ENCODE assay signal across 8 cellular contexts in the genomic region with DNA sequence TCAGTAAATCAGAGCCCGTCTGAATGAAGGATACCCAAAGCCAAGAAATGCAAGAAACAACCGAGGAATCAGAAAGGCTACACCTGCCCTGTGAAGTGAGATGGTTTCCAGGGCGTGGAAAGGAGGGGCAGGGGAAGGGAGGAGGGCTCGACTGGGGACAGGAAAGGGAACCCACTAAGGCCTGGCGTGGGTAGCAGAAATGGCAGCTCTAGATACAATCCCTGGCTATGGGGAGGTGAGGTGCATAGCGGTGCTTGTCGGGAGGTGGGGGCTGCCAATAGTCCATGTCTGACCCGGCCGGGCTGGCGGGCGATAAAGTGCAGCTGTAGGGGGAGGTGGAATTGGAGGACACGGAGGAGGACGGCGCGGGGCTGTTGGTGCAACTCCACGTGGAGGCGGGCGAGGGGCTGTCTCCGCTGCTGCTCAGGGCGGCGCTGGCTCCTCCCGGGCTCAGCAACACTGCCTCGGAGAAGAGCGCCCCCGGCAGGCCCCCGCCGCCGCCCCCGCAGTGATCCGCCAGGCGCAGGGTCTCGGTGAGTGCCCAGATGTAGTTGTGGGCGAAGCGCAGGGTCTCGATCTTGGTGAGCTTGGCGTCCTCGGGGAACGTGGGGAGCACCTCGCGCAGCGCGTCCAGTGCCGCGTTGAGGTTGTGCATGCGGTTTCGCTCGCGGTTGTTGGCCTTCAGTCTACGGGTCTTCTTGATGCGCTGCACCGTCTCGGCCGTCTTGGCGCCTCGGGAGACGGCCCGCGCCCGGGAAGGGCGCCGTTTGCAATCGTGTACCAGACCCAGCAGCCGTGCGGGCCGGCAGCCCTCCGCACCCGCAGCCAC. TPM values are rescaled to one million over a fixed set of nuclear protein-coding genes. Genes with fewer than 3 reads are reported as not detected.
A peak's percentile ranks its signal among the peaks of the same experiment; 100 is the strongest.
DNase-seq lines count a peak whose midpoint lies in the region; ATAC-seq, FAIRE-seq and TF ChIP-seq lines count a peak whose summit lies in the region.

No MANE protein-coding gene starts in this region.

- H3K4me3 ChIP-seq in HepG2 (replicated peaks in 1 of 3; ENCODE audit: insufficient read depth in 1 of 3, low read depth in 2 of 3, low read length in 3 of 3) (peak overlapping the region in 2 of 3 experiments; percentile 49 to 70; a peak in 4 of 6 replicates), upper lobe of right lung (peak overlapping the region; percentile 53)

- no peaks in the 10 kb centered on the region for H4K20me1 ChIP-seq in HepG2 (ENCODE audit: insufficient read depth, low read length)

- H3K4me1 ChIP-seq in HepG2 (ENCODE audit: insufficient read depth, low read length): peaks cover 14% of the 10 kb centered on the region; the same call in 1 of the 2 replicates
- H3K4me1 ChIP-seq in upper lobe of right lung: peaks cover 43% of the 10 kb centered on the region

- H3K27me3 ChIP-seq in HepG2 (ENCODE audit: control insufficient read depth in 1 of 2, insufficient read depth in 2 of 2, low read length in 2 of 2) (peaks cover 6 to 73% of the 10 kb centered on the region in 2 experiments; a peak in 4 of 5 replicates), upper lobe of right lung (peaks cover 98% of the 10 kb centered on the region)

- H3K27ac Mint-ChIP-seq in activated T-helper 2 cell treated with anti-CD3 and anti-CD28 coated beads, Interferon-gamma antibody, Interleukin-2, Interleukin-4, amounts not matched to agents 10 μg/mL and 5 μg/mL and 100 μg/mL, durations not matched to agents 14 hours and 24 hours and 36 hours: no peak overlapping the region

- peak overlapping the region; percentile 90 for H3K4me2 ChIP-seq in HepG2 (ENCODE audit: low read depth, low read length)

- ATAC-seq in HG03354 (IDR thresholded peaks at IDR 0.05; ENCODE audit: poor library complexity, severe bottlenecking, unreplicated experiment): peak; percentile 4
- ATAC-seq in HepG2: peak; percentile 22
- no peak for ATAC-seq in upper lobe of right lung

- in situ Hi-C loops in HepG2 (cut with HindIII; ENCODE audit: extremely low pct_ligation_motif_present, low pct_unique_long_range_greater_than_20kb): no loop called here

- TF ChIP-seq POLR2A in GM19193 (IDR thresholded peaks at IDR 0.05; ENCODE audit: extremely low read depth, insufficient read depth, insufficient read length) (peak; percentile 40), HepG2 (IDR thresholded peaks at IDR 0.05; ENCODE audit: insufficient read depth in 1 of 2, low read depth in 2 of 2, low read length in 2 of 2) (no peak)

- no peak overlapping the region for H3K9ac ChIP-seq in HepG2 (ENCODE audit: insufficient read depth, low read depth, low read length)

- H3K9me3 Mint-ChIP-seq in activated T-helper 2 cell treated with anti-CD3 and anti-CD28 coated beads, Interferon-gamma antibody, Interleukin-2, Interleukin-4, amounts not matched to agents 10 μg/mL and 5 μg/mL and 100 μg/mL, durations not matched to agents 14 hours and 24 hours and 36 hours: no peaks in the 10 kb centered on the region

- H3K27ac ChIP-seq in HepG2 (ENCODE audit: extremely low read length, insufficient read depth, low read length): no peak overlapping the region
- no peak overlapping the region for H3K27ac ChIP-seq in upper lobe of right lung

- intact Hi-C loops in activated T-helper 2 cell treated with anti-CD3 and anti-CD28 coated beads, Interferon-gamma antibody, Interleukin-2, Interleukin-4, amounts not matched to agents 10 μg/mL and 5 μg/mL and 100 μg/mL, durations not matched to agents 14 hours and 24 hours and 36 hours (cut with micrococcal nuclease): loop anchor here (1.0 to 5.0 kb wide), 3 partner anchors 9 to 282 kb away; a partner anchor contains a TSS
- intact Hi-C loops in HepG2 (cut with micrococcal nuclease; ENCODE audit: unreplicated experiment) (loop anchor here (10.0 kb wide), 1 partner anchor 110 kb away; no protein-coding TSS in a partner anchor), upper lobe of right lung (cut with DNase I) (no loop called here)

- H3K4me1 Mint-ChIP-seq in activated T-helper 2 cell treated with anti-CD3 and anti-CD28 coated beads, Interferon-gamma antibody, Interleukin-2, Interleukin-4, amounts not matched to agents 10 μg/mL and 5 μg/mL and 100 μg/mL, durations not matched to agents 14 hours and 24 hours and 36 hours (ENCODE audit: low read depth): peaks cover 45% of the 10 kb centered on the region

- H3K4me3 Mint-ChIP-seq in activated T-helper 2 cell treated with anti-CD3 and anti-CD28 coated beads, Interferon-gamma antibody, Interleukin-2, Interleukin-4, amounts not matched to agents 10 μg/mL and 5 μg/mL and 100 μg/mL, durations not matched to agents 14 hours and 24 hours and 36 hours (ENCODE audit: low read depth): peak overlapping the region; percentile 88

- no peak for TF ChIP-seq RAD21 in HepG2 (CRISPR knock-in tag; IDR thresholded peaks at IDR 0.05)

- FAIRE-seq in HepG2 (lab: Jason Lieb, UNC): no peak

- POLR2A ChIA-PET in HepG2 (lab: Yijun Ruan, JAX): no interaction called here

- no peak overlapping the region for H2AFZ ChIP-seq in HepG2 (ENCODE audit: low read length)

- no peaks in the 10 kb centered on the region for H3K36me3 Mint-ChIP-seq in activated T-helper 2 cell treated with anti-CD3 and anti-CD28 coated beads, Interferon-gamma antibody, Interleukin-2, Interleukin-4, amounts not matched to agents 10 μg/mL and 5 μg/mL and 100 μg/mL, durations not matched to agents 14 hours and 24 hours and 36 hours (ENCODE audit: low read depth)

- no TSS peak for BruUV-seq in HepG2 (replicated peaks; lab: Mats Ljungman, UMichigan)

- TF ChIP-seq CTCF in HepG2 (CRISPR knock-in tag; IDR thresholded peaks at IDR 0.05) (no peak), upper lobe of right lung (IDR thresholded peaks at IDR 0.05) (no peak)

- DNase-seq in COLO668 (lab: John Stamatoyannopoulos, UW; ENCODE audit: unreplicated experiment) (peak; percentile 48), HepG2 (ENCODE audit: low spot score) (no peak), upper lobe of right lung (no peak), putamen (ENCODE audit: low spot score) (no peak), DMS79 (lab: John Stamatoyannopoulos, UW) (no peak)
- DNase-seq in activated T-helper 2 cell treated with anti-CD3 and anti-CD28 coated beads, Interferon-gamma antibody, Interleukin-2, Interleukin-4, amounts not matched to agents 10 μg/mL and 5 μg/mL and 100 μg/mL, durations not matched to agents 14 hours and 24 hours and 36 hours (ENCODE audit: low spot score): no peak

- 8% methylated on average over 19 of the region's 67 CpGs for WGBS in HepG2 (ENCODE audit: low lambda C conversion rate)

- H3K9me3 ChIP-seq in HepG2 (ENCODE audit: low read length) (no peaks in the 10 kb centered on the region), upper lobe of right lung (no peaks in the 10 kb centered on the region)

- TF ChIP-seq EP300 in HepG2 (IDR thresholded peaks at IDR 0.05; ENCODE audit: low read depth in 2 of 2, low read length in 2 of 2) (no peak), HepG2 (CRISPR knock-in tag; IDR thresholded peaks at IDR 0.05; ENCODE audit: borderline replicate concordance) (no peak)

- H3K27me3 Mint-ChIP-seq in activated T-helper 2 cell treated with anti-CD3 and anti-CD28 coated beads, Interferon-gamma antibody, Interleukin-2, Interleukin-4, amounts not matched to agents 10 μg/mL and 5 μg/mL and 100 μg/mL, durations not matched to agents 14 hours and 24 hours and 36 hours (ENCODE audit: low read depth): peaks cover 84% of the 10 kb centered on the region

- CTCF ChIA-PET in HepG2 (lab: Yijun Ruan, JAX; ENCODE audit: low intra/inter-chr PET ratio, low total read pairs): no interaction called here

- H3K36me3 ChIP-seq in HepG2 (replicated peaks in 1 of 2; ENCODE audit: control insufficient read depth in 1 of 2, insufficient read depth in 2 of 2, low read length in 2 of 2): no peaks in the 10 kb centered on the region
- no peaks in the 10 kb centered on the region for H3K36me3 ChIP-seq in upper lobe of right lung

- no peaks in the 10 kb centered on the region for H3K79me2 ChIP-seq in HepG2 (ENCODE audit: insufficient read depth, low read length)

TF ChIP-seq in HepG2, 621 proteins besides CTCF, POLR2A, EP300 and RAD21:
- no peak for TF ChIP-seq MAFG (CRISPR knock-in tag; IDR thresholded peaks at IDR 0.05)
- TF ChIP-seq MED13 (CRISPR knock-in tag; IDR thresholded peaks at IDR 0.05): no peak
- TF ChIP-seq ZNF263 (CRISPR knock-in tag; IDR thresholded peaks at IDR 0.05): peak; percentile 83; the same call in 1 of the 2 replicates
- TF ChIP-seq, protein P1, sequence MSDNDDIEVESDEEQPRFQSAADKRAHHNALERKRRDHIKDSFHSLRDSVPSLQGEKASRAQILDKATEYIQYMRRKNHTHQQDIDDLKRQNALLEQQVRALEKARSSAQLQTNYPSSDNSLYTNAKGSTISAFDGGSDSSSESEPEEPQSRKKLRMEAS (IDR thresholded peaks at IDR 0.05): 0 out of 2 replicates have a peak, but pooled peaks have one; percentile 33
- no peak for TF ChIP-seq ZNF468 (CRISPR knock-in tag; IDR thresholded peaks at IDR 0.05)
- TF ChIP-seq NFE2L1 (CRISPR knock-in tag; IDR thresholded peaks at IDR 0.05; ENCODE audit: borderline replicate concordance): no peak

RNA-seq across cellular contexts. Expression of a gene that starts 1.3 kb away (rescaled TPM):
- total RNA-seq in activated T-helper 2 cell treated with anti-CD3 and anti-CD28 coated beads, Interferon-gamma antibody, Interleukin-2, Interleukin-4, amounts not matched to agents 10 μg/mL and 5 μg/mL and 100 μg/mL, durations not matched to agents 14 hours and 24 hours and 36 hours: not detected in 2 replicates
- total RNA-seq in HepG2 (2016; rRNA removed; fragmentation: Illumina TruSeq; extraction: Trizol): not detected in 2 replicates
- total RNA-seq in HepG2 (2016; cell fraction: cytosol; rRNA removed; fragmentation: Illumina TruSeq; extraction: Trizol; ENCODE audit: low read depth): not detected in 2 replicates
- not detected in 2 replicates for total RNA-seq in HepG2 (2016; cell fraction: insoluble cytoplasmic fraction; rRNA removed; fragmentation: Illumina TruSeq; extraction: Trizol)
- not detected in 2 replicates for total RNA-seq in HepG2 (2016; cell fraction: membrane; rRNA removed; fragmentation: Illumina TruSeq; extraction: Trizol)
- total RNA-seq in HepG2 (2016; cell fraction: nucleus; rRNA removed; fragmentation: Illumina TruSeq; extraction: Trizol): not detected in 2 replicates
- not detected in 2 replicates for polyA plus RNA-seq in HepG2 (2011; rRNA removed)
- polyA plus RNA-seq in HepG2 (2011; cell fraction: cytosol; rRNA removed): not detected in 2 replicates
- polyA plus RNA-seq in HepG2 (2011; cell fraction: nucleus; rRNA removed): not detected in 2 replicates
- polyA plus RNA-seq in HepG2 (2012): not detected in 2 replicates
- polyA plus RNA-seq in HepG2 (2016; cell fraction: cytosol; fragmentation: Illumina TruSeq; extraction: Trizol; ENCODE audit: low read depth): not detected in 2 replicates
- not detected in 2 replicates for polyA plus RNA-seq in HepG2 (2016; cell fraction: insoluble cytoplasmic fraction; fragmentation: Illumina TruSeq; extraction: Trizol; ENCODE audit: low read depth)
- not detected in 2 replicates for polyA plus RNA-seq in HepG2 (2016; cell fraction: membrane; fragmentation: Illumina TruSeq; extraction: Trizol; ENCODE audit: low read depth)
- polyA plus RNA-seq in HepG2 (2016; cell fraction: nucleus; fragmentation: Illumina TruSeq; extraction: Trizol; ENCODE audit: insufficient read depth, low read depth): not detected in 2 replicates
- polyA minus RNA-seq in HepG2 (2011; rRNA and poly(A)+ RNA removed; ENCODE audit: low replicate concordance): not detected in 2 replicates
- not detected in 2 replicates for polyA minus RNA-seq in HepG2 (2011; cell fraction: cytosol; rRNA and poly(A)+ RNA removed)
- not detected in 2 replicates for polyA minus RNA-seq in HepG2 (2011; cell fraction: nucleus; rRNA and poly(A)+ RNA removed)
- total RNA-seq in upper lobe of right lung: not detected
